Comparison of ENCODE assay signal across 19 cellular contexts in genomic region chr12:119710374-119710773, GRCh38. TPM values are rescaled to one million over a fixed set of nuclear protein-coding genes. Genes with fewer than 3 reads are reported as not detected.
DNase-seq lines count a peak whose midpoint lies in the region; ATAC-seq and TF ChIP-seq lines count a peak whose summit lies in the region.
"Had no signal": no experiment of that assay in that cellular context is flagged by ENCODE, and none has a peak within 500 bp of the region (broad histone marks: within the 10 kb centered on the region; RNA-seq: fewer than 3 reads in every experiment).

No MANE protein-coding gene starts in this region.

- H3K36me3 Mint-ChIP-seq in MCF 10A (ENCODE audit: insufficient read depth, unreplicated experiment): peaks cover 14% of the 10 kb centered on the region
- H3K36me3 Mint-ChIP-seq: natural killer cell had no signal

- H4K20me1 ChIP-seq in mammary epithelial cell (ENCODE audit: insufficient read depth, low read length): no peaks in the 10 kb centered on the region
- H4K20me1 ChIP-seq: BLaER1 treated with 17β-estradiol and CSF1 and Interleukin-3, amounts not matched to agents 10 nM and 100 nM had no signal

- H3K9me3 Mint-ChIP-seq in MCF 10A (ENCODE audit: unreplicated experiment): peaks cover 5% of the 10 kb centered on the region
- H3K9me3 Mint-ChIP-seq: endodermal cell, natural killer cell had no signal

- no peaks in the 10 kb centered on the region for H3K79me2 ChIP-seq in mammary epithelial cell (ENCODE audit: insufficient read depth, low read length)

- H3K4me1 ChIP-seq in breast epithelium: no peaks in the 10 kb centered on the region
- no peaks in the 10 kb centered on the region for H3K4me1 ChIP-seq in mammary epithelial cell (ENCODE audit: insufficient read depth, low read length)
- peaks cover 4 to 5% of the 10 kb centered on the region in 2 donors for H3K4me1 ChIP-seq in left lung
- peaks cover 10% of the 10 kb centered on the region for H3K4me1 ChIP-seq in upper lobe of right lung
- H3K4me1 ChIP-seq: BLaER1 treated with 17β-estradiol and CSF1 and Interleukin-3, amounts not matched to agents 10 nM and 100 nM; foreskin keratinocyte; HAP-1 had no signal

- H3K27me3 ChIP-seq in breast epithelium: no peaks in the 10 kb centered on the region
- H3K27me3 ChIP-seq in mammary epithelial cell (ENCODE audit: insufficient read depth, low read length): no peaks in the 10 kb centered on the region
- H3K27me3 ChIP-seq in left lung: no peaks in the 10 kb centered on the region
- H3K27me3 ChIP-seq in upper lobe of right lung: no peaks in the 10 kb centered on the region
- H3K27me3 ChIP-seq: BLaER1 treated with 17β-estradiol and CSF1 and Interleukin-3, amounts not matched to agents 10 nM and 100 nM; foreskin keratinocyte had no signal

- intact Hi-C loops in MCF 10A (cut with micrococcal nuclease): no loop called here
- intact Hi-C loops in breast epithelium (cut with DNase I; ENCODE audit: low total_unique reads): no loop called here
- intact Hi-C loops in mammary epithelial cell (cut with micrococcal nuclease): no loop called here
- intact Hi-C loops in left lung (cut with DNase I): loop anchor here in 1 of 2 donors (10.0 kb wide), 1 partner anchor 64 kb away; no protein-coding TSS in a partner anchor
- intact Hi-C loops in upper lobe of right lung (cut with DNase I): no loop called here

- no peak overlapping the region for H3K4me2 ChIP-seq in mammary epithelial cell (ENCODE audit: insufficient read depth, low read depth, low read length)
- H3K4me2 ChIP-seq: BLaER1 treated with 17β-estradiol and CSF1 and Interleukin-3, amounts not matched to agents 10 nM and 100 nM; KMS-11 had no signal

- ATAC-seq in left lung (peak; percentile 80), upper lobe of right lung (peak; percentile 69), GM21576 (IDR thresholded peaks at IDR 0.05; ENCODE audit: unreplicated experiment) (no peak)
- ATAC-seq: activated T-helper 17 cell treated with anti-CD3 and anti-CD28 coated beads, Interleukin-2, amount 50 U/mL, for 72 hours; foreskin keratinocyte; natural killer cell; T-helper 17 cell had no signal

- TF ChIP-seq CTCF in MCF 10A (IDR thresholded peaks at IDR 0.05; ENCODE audit: unreplicated experiment) (no peak), breast epithelium (IDR thresholded peaks at IDR 0.05) (no peak), mammary epithelial cell (conservative IDR thresholded peaks at IDR 0.05 in 1 of 2, IDR thresholded peaks at IDR 0.05 in 1 of 2; ENCODE audit: extremely low read depth in 1 of 2, insufficient read depth in 1 of 2, low read depth in 1 of 2, low read length in 2 of 2) (no peak), left lung (IDR thresholded peaks at IDR 0.05) (no peak), upper lobe of right lung (IDR thresholded peaks at IDR 0.05) (no peak)

- H3K4me3 Mint-ChIP-seq in MCF 10A (ENCODE audit: unreplicated experiment): no peak overlapping the region
- H3K4me3 Mint-ChIP-seq: activated T-helper 17 cell treated with anti-CD3 and anti-CD28 coated beads, Interleukin-2, amount 50 U/mL, for 72 hours; endodermal cell; natural killer cell; T-helper 17 cell had no signal

- POLR2A ChIA-PET in MCF 10A (lab: Yijun Ruan, JAX): interaction anchor here (0.6 to 1.1 kb wide), 3 partner anchors 18 to 1400 kb away, joined by 3 read pairs; no protein-coding TSS in a partner anchor

- TF ChIP-seq POLR2A in breast epithelium (IDR thresholded peaks at IDR 0.05): no peak

- no peaks in the 10 kb centered on the region for H3K36me3 ChIP-seq in breast epithelium
- H3K36me3 ChIP-seq in mammary epithelial cell (ENCODE audit: insufficient read depth, low read length): peaks cover 8% of the 10 kb centered on the region
- peaks cover 0 to 26% of the 10 kb centered on the region in 2 donors for H3K36me3 ChIP-seq in left lung
- H3K36me3 ChIP-seq in upper lobe of right lung: no peaks in the 10 kb centered on the region

- dilution Hi-C loops in mammary epithelial cell (cut with HindIII; ENCODE audit: low sequenced_read_pairs): no loop called here

- H3K27me3 Mint-ChIP-seq in MCF 10A (ENCODE audit: insufficient read depth, unreplicated experiment): no peaks in the 10 kb centered on the region
- H3K27me3 Mint-ChIP-seq: activated T-helper 17 cell treated with anti-CD3 and anti-CD28 coated beads, Interleukin-2, amount 50 U/mL, for 72 hours; T-helper 17 cell had no signal

- H2AFZ ChIP-seq in mammary epithelial cell (ENCODE audit: low read depth, low read length): no peak overlapping the region

- H3K27ac ChIP-seq in breast epithelium (peak overlapping the region in 1 of 2 donors; percentile 48), mammary epithelial cell (ENCODE audit: insufficient read depth, low read depth, low read length) (no peak overlapping the region), left lung (peak overlapping the region; percentile 65 to 74), upper lobe of right lung (peak overlapping the region; percentile 80)
- H3K27ac ChIP-seq: BLaER1 treated with 17β-estradiol and CSF1 and Interleukin-3, amounts not matched to agents 10 nM and 100 nM; foreskin keratinocyte; KMS-11 had no signal

- CTCF ChIA-PET in MCF 10A (lab: Yijun Ruan, JAX): interaction anchor here (0.9 to 1.6 kb wide), 5 partner anchors 8 to 232 kb away, joined by 4 to 6 read pairs (median 4); no protein-coding TSS in a partner anchor
- CTCF ChIA-PET in mammary epithelial cell (lab: Charles Lee; ENCODE audit: low non-redundant PET): interaction anchor here (0.7 kb wide), 1 partner anchor 24 kb away, joined by 4 read pairs; no protein-coding TSS in a partner anchor

- H3K4me3 ChIP-seq in breast epithelium: no peak overlapping the region
- no peak overlapping the region for H3K4me3 ChIP-seq in mammary epithelial cell (replicated peaks in 1 of 3; ENCODE audit: insufficient read depth in 1 of 3, low read depth in 2 of 3, low read length in 3 of 3)
- no peak overlapping the region for H3K4me3 ChIP-seq in left lung
- H3K4me3 ChIP-seq in upper lobe of right lung: no peak overlapping the region
- H3K4me3 ChIP-seq: BLaER1 treated with 17β-estradiol and CSF1 and Interleukin-3, amounts not matched to agents 10 nM and 100 nM; HAP-1 had no signal

- H3K4me1 Mint-ChIP-seq in MCF 10A (ENCODE audit: insufficient read depth, unreplicated experiment): peaks cover 4% of the 10 kb centered on the region
- H3K4me1 Mint-ChIP-seq: endodermal cell, natural killer cell, T-helper 17 cell had no signal

- in situ Hi-C loops in mammary epithelial cell (cut with MboI; ENCODE audit: low sequenced_read_pairs in 2 of 2): no loop called here

- H3K9me3 ChIP-seq in breast epithelium (no peaks in the 10 kb centered on the region), mammary epithelial cell (replicated peaks; ENCODE audit: insufficient read depth, low read length) (no peaks in the 10 kb centered on the region), left lung (no peaks in the 10 kb centered on the region), upper lobe of right lung (no peaks in the 10 kb centered on the region)
- H3K9me3 ChIP-seq: HAP-1 had no signal

- 91% methylated on average over 9 of the region's 9 CpGs for WGBS in mammary epithelial cell (ENCODE audit: low coverage, missing lambda C conversion rate)

- no peak overlapping the region for H3K27ac Mint-ChIP-seq in MCF 10A (ENCODE audit: low read depth, unreplicated experiment)
- H3K27ac Mint-ChIP-seq: activated T-helper 17 cell treated with anti-CD3 and anti-CD28 coated beads, Interleukin-2, amount 50 U/mL, for 72 hours; endodermal cell; natural killer cell; T-helper 17 cell had no signal

- BruUV-seq in MCF 10A (replicated peaks; lab: Mats Ljungman, UMichigan): no TSS peak
- no TSS peak for BruUV-seq in mammary epithelial cell (replicated peaks; lab: Mats Ljungman, UMichigan)

- DNase-seq in MCF 10A (ENCODE audit: unreplicated experiment): peak; percentile 8
- DNase-seq in breast epithelium (ENCODE audit: low spot score in 2 of 2): no peak
- peak; percentile 34 for DNase-seq in mammary epithelial cell
- peak in 1 of 2 donors; percentile 70 for DNase-seq in left lung
- DNase-seq in upper lobe of right lung: peak; percentile 72
- no peak for DNase-seq in NCI-H1417 treated with DMSO at 0.1 percent for 48 hours (lab: John Stamatoyannopoulos, UW)
- DNase-seq in LoVo (ENCODE audit: low spot score): no peak
- DNase-seq: endodermal cell; foreskin keratinocyte; natural killer cell; NCI-H1105 treated with DMSO at 0.1 percent for 48 hours; NCI-H345; stimulated activated naive CD4-positive, alpha-beta T cell treated with Interleukin-2 at 50 U/mL for 16 hours; T-helper 17 cell had no signal

- no peak overlapping the region for H3K9ac ChIP-seq in mammary epithelial cell (ENCODE audit: insufficient read depth, low read length)
- H3K9ac ChIP-seq: BLaER1 treated with 17β-estradiol and CSF1 and Interleukin-3, amounts not matched to agents 10 nM and 100 nM; KMS-11 had no signal

RNA-seq across cellular contexts. Expression of gene PRKAB1, which starts 42.4 kb away (rescaled TPM):
- 22.5 and 27.2 TPM in 2 replicates for total RNA-seq in MCF 10A (2022)
- total RNA-seq in breast epithelium: 10 to 100 TPM; 20.2 to 39.0 (median 31.9) TPM
- 10 to 100 TPM; 21.8 to 33.4 TPM for total RNA-seq in mammary epithelial cell
- polyA plus RNA-seq in mammary epithelial cell: 18.3 TPM
- 31.1 TPM for polyA minus RNA-seq in mammary epithelial cell
- 10 to 100 TPM; 31.8 to 53.3 TPM for total RNA-seq in left lung
- total RNA-seq in upper lobe of right lung: 54.7 TPM

Comparison
In these comparisons a context has a peak if more than half of its experiments do, and no peak if none do; other contexts are left out.
1. DNase-seq: peak in MCF 10A (single experiment), mammary epithelial cell (single experiment) and upper lobe of right lung (single experiment); none in breast epithelium (0 of 2), NCI-H1417 treated with DMSO at 0.1 percent for 48 hours (single experiment) and LoVo (single experiment).